24 cellular contexts compared by ENCODE assay signal in genomic region chr16:46753015-46753414, GRCh38. TPM values are rescaled to one million over a fixed set of nuclear protein-coding genes. Genes with fewer than 3 reads are reported as not detected.
"Had no signal": no experiment of that assay in that cellular context is flagged by ENCODE, and none has a peak within 500 bp of the region (broad histone marks: within the 10 kb centered on the region; RNA-seq: fewer than 3 reads in every experiment).

No MANE protein-coding gene starts in this region.

- H3K4me3 Mint-ChIP-seq: activated CD4-positive, alpha-beta memory T cell treated with anti-CD3 and anti-CD28 coated beads, Interleukin-2, amount 10 ng/mL, durations not matched to agents 7 days and 5 days; activated naive CD4-positive, alpha-beta T cell treated with anti-CD3 and anti-CD28 coated beads, Interleukin-2, amount 50 U/mL, for 24 hours; brain; central memory CD8-positive, alpha-beta T cell; effector memory CD8-positive, alpha-beta T cell; nephron progenitor cell; T-helper 17 cell had no signal

- H3K9me3 Mint-ChIP-seq: activated CD4-positive, alpha-beta memory T cell treated with anti-CD3 and anti-CD28 coated beads, Interleukin-2, amount 10 ng/mL, durations not matched to agents 7 days and 5 days; activated naive CD4-positive, alpha-beta T cell treated with anti-CD3 and anti-CD28 coated beads, Interleukin-2, amount 50 U/mL, for 24 hours; brain; central memory CD8-positive, alpha-beta T cell; effector memory CD8-positive, alpha-beta T cell; nephron progenitor cell had no signal

- H3K36me3 ChIP-seq: upper lobe of right lung had no signal

- H3K9me3 ChIP-seq: mucosa of descending colon, upper lobe of right lung had no signal

- H3K4me1 Mint-ChIP-seq: activated naive CD4-positive, alpha-beta T cell treated with anti-CD3 and anti-CD28 coated beads, Interleukin-2, amount 50 U/mL, for 24 hours; central memory CD8-positive, alpha-beta T cell; T-helper 17 cell had no signal

- ATAC-seq: effector memory CD8-positive, alpha-beta T cell; esophagus mucosa; mucosa of descending colon; stimulated activated naive CD8-positive, alpha-beta T cell treated with anti-CD3 and anti-CD28 coated beads, Interleukin-15, Interleukin-2, amounts not matched to agents 100 U/mL and 50 U/mL, for 24 hours; T-helper 17 cell; upper lobe of right lung had no signal

- H3K4me3 ChIP-seq: dorsolateral prefrontal cortex, mucosa of descending colon, upper lobe of right lung had no signal

- DNase-seq: activated CD4-positive, alpha-beta memory T cell treated with anti-CD3 and anti-CD28 coated beads, Interleukin-2, amount 10 ng/mL, durations not matched to agents 7 days and 5 days; activated CD4-positive, alpha-beta T cell treated with anti-CD3 and anti-CD28 coated beads for 48 hours; activated CD4-positive, CD25-positive, alpha-beta regulatory T cell; activated effector memory CD4-positive, alpha-beta T cell treated with anti-CD3 and anti-CD28 coated beads, Interleukin-2, amount 50 U/mL, for 16 hours; aorta; dorsolateral prefrontal cortex; effector memory CD8-positive, alpha-beta T cell; foreskin melanocyte; glutamatergic neuron; hypothalamus; mesenchymal stem cell; mucosa of descending colon; nephron progenitor cell; occipital lobe; stimulated activated CD4-positive, alpha-beta T cell treated with anti-CD3 and anti-CD28 coated beads, Interleukin-4, amount 100 ng/mL, for 1 hour; stimulated activated naive CD8-positive, alpha-beta T cell treated with anti-CD3 and anti-CD28 coated beads, Interleukin-15, Interleukin-2, amounts not matched to agents 100 U/mL and 50 U/mL, for 24 hours; SW 1271; T-helper 17 cell; upper lobe of right lung had no signal

- H3K27ac Mint-ChIP-seq: activated CD4-positive, alpha-beta memory T cell treated with anti-CD3 and anti-CD28 coated beads, Interleukin-2, amount 10 ng/mL, durations not matched to agents 7 days and 5 days; activated naive CD4-positive, alpha-beta T cell treated with anti-CD3 and anti-CD28 coated beads, Interleukin-2, amount 50 U/mL, for 24 hours; brain; effector memory CD8-positive, alpha-beta T cell; nephron progenitor cell; T-helper 17 cell had no signal

- H3K36me3 Mint-ChIP-seq: activated naive CD4-positive, alpha-beta T cell treated with anti-CD3 and anti-CD28 coated beads, Interleukin-2, amount 50 U/mL, for 24 hours; brain had no signal

- H3K27ac ChIP-seq: dorsolateral prefrontal cortex, upper lobe of right lung had no signal

- H3K4me1 ChIP-seq: upper lobe of right lung had no signal

- H3K27me3 Mint-ChIP-seq: activated CD4-positive, alpha-beta memory T cell treated with anti-CD3 and anti-CD28 coated beads, Interleukin-2, amount 10 ng/mL, durations not matched to agents 7 days and 5 days; activated naive CD4-positive, alpha-beta T cell treated with anti-CD3 and anti-CD28 coated beads, Interleukin-2, amount 50 U/mL, for 24 hours; brain had no signal

RNA-seq across cellular contexts. Expression of gene MYLK3, which starts 4.9 kb away (rescaled TPM):
- total RNA-seq: endothelial cell of umbilical vein, T-helper 17 cell had no signal
- polyA plus RNA-seq: endothelial cell of umbilical vein had no signal
